Comparison of ENCODE assay signal across 1 cellular context in the genomic region with DNA sequence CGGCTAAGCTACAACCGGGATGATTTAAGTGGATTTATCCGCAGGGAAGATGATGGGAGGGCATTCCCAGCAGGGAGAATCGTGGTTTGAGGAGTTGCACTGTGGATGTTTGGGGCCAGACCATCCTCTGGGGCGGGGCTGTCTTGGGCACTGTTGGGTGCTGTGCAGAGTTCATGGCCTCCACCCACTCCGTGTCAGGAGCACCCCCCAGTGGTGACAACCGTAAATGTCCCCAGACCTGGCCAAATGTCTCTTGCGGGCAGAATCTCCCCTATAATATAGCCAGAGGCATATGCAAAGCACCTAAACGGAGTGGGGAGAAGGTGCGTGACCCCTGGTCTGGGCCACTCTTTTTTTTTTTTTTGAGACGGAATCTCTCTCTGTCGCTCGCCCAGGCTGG.
A peak's percentile ranks its signal among the peaks of the same experiment; 100 is the strongest.
TF ChIP-seq lines count a peak whose summit lies in the region.

No MANE protein-coding gene starts in this region.

TF ChIP-seq in HepG2, 621 proteins besides CTCF, POLR2A, EP300 and RAD21 (continued from another document and continues in another):
- TF ChIP-seq, protein P1, sequence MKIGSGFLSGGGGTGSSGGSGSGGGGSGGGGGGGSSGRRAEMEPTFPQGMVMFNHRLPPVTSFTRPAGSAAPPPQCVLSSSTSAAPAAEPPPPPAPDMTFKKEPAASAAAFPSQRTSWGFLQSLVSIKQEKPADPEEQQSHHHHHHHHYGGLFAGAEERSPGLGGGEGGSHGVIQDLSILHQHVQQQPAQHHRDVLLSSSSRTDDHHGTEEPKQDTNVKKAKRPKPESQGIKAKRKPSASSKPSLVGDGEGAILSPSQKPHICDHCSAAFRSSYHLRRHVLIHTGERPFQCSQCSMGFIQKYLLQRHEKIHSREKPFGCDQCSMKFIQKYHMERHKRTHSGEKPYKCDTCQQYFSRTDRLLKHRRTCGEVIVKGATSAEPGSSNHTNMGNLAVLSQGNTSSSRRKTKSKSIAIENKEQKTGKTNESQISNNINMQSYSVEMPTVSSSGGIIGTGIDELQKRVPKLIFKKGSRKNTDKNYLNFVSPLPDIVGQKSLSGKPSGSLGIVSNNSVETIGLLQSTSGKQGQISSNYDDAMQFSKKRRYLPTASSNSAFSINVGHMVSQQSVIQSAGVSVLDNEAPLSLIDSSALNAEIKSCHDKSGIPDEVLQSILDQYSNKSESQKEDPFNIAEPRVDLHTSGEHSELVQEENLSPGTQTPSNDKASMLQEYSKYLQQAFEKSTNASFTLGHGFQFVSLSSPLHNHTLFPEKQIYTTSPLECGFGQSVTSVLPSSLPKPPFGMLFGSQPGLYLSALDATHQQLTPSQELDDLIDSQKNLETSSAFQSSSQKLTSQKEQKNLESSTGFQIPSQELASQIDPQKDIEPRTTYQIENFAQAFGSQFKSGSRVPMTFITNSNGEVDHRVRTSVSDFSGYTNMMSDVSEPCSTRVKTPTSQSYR (CRISPR knock-in tag; IDR thresholded peaks at IDR 0.05; ENCODE audit: borderline replicate concordance): no peak
- peak; percentile 56; the same call in 1 of the 2 replicates for TF ChIP-seq SP5 (CRISPR knock-in tag; IDR thresholded peaks at IDR 0.05; ENCODE audit: borderline replicate concordance, low read depth)
- 0 out of 2 replicates have a peak, but pooled peaks have one; percentile 14 for TF ChIP-seq SAP130 (CRISPR knock-in tag; IDR thresholded peaks at IDR 0.05; ENCODE audit: low read depth)
- TF ChIP-seq, protein P2, sequence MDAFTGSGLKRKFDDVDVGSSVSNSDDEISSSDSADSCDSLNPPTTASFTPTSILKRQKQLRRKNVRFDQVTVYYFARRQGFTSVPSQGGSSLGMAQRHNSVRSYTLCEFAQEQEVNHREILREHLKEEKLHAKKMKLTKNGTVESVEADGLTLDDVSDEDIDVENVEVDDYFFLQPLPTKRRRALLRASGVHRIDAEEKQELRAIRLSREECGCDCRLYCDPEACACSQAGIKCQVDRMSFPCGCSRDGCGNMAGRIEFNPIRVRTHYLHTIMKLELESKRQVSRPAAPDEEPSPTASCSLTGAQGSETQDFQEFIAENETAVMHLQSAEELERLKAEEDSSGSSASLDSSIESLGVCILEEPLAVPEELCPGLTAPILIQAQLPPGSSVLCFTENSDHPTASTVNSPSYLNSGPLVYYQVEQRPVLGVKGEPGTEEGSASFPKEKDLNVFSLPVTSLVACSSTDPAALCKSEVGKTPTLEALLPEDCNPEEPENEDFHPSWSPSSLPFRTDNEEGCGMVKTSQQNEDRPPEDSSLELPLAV (CRISPR knock-in tag; conservative IDR thresholded peaks at IDR 0.05; ENCODE audit: low read depth): no peak
- TF ChIP-seq YY1 (IDR thresholded peaks at IDR 0.05; ENCODE audit: insufficient read depth, insufficient replicate concordance, low read depth, low read length): peak; percentile 14
- TF ChIP-seq, protein P3, sequence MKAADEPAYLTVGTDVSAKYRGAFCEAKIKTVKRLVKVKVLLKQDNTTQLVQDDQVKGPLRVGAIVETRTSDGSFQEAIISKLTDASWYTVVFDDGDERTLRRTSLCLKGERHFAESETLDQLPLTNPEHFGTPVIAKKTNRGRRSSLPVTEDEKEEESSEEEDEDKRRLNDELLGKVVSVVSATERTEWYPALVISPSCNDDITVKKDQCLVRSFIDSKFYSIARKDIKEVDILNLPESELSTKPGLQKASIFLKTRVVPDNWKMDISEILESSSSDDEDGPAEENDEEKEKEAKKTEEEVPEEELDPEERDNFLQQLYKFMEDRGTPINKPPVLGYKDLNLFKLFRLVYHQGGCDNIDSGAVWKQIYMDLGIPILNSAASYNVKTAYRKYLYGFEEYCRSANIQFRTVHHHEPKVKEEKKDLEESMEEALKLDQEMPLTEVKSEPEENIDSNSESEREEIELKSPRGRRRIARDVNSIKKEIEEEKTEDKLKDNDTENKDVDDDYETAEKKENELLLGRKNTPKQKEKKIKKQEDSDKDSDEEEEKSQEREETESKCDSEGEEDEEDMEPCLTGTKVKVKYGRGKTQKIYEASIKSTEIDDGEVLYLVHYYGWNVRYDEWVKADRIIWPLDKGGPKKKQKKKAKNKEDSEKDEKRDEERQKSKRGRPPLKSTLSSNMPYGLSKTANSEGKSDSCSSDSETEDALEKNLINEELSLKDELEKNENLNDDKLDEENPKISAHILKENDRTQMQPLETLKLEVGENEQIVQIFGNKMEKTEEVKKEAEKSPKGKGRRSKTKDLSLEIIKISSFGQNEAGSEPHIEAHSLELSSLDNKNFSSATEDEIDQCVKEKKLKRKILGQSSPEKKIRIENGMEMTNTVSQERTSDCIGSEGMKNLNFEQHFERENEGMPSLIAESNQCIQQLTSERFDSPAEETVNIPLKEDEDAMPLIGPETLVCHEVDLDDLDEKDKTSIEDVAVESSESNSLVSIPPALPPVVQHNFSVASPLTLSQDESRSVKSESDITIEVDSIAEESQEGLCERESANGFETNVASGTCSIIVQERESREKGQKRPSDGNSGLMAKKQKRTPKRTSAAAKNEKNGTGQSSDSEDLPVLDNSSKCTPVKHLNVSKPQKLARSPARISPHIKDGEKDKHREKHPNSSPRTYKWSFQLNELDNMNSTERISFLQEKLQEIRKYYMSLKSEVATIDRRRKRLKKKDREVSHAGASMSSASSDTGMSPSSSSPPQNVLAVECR (CRISPR knock-in tag; IDR thresholded peaks at IDR 0.05; ENCODE audit: borderline replicate concordance): no peak
- TF ChIP-seq, protein P4, sequence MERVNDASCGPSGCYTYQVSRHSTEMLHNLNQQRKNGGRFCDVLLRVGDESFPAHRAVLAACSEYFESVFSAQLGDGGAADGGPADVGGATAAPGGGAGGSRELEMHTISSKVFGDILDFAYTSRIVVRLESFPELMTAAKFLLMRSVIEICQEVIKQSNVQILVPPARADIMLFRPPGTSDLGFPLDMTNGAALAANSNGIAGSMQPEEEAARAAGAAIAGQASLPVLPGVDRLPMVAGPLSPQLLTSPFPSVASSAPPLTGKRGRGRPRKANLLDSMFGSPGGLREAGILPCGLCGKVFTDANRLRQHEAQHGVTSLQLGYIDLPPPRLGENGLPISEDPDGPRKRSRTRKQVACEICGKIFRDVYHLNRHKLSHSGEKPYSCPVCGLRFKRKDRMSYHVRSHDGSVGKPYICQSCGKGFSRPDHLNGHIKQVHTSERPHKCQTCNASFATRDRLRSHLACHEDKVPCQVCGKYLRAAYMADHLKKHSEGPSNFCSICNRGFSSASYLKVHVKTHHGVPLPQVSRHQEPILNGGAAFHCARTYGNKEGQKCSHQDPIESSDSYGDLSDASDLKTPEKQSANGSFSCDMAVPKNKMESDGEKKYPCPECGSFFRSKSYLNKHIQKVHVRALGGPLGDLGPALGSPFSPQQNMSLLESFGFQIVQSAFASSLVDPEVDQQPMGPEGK (CRISPR knock-in tag; IDR thresholded peaks at IDR 0.05): peak; percentile 59; the same call in 1 of the 2 replicates
- TF ChIP-seq, protein P5, sequence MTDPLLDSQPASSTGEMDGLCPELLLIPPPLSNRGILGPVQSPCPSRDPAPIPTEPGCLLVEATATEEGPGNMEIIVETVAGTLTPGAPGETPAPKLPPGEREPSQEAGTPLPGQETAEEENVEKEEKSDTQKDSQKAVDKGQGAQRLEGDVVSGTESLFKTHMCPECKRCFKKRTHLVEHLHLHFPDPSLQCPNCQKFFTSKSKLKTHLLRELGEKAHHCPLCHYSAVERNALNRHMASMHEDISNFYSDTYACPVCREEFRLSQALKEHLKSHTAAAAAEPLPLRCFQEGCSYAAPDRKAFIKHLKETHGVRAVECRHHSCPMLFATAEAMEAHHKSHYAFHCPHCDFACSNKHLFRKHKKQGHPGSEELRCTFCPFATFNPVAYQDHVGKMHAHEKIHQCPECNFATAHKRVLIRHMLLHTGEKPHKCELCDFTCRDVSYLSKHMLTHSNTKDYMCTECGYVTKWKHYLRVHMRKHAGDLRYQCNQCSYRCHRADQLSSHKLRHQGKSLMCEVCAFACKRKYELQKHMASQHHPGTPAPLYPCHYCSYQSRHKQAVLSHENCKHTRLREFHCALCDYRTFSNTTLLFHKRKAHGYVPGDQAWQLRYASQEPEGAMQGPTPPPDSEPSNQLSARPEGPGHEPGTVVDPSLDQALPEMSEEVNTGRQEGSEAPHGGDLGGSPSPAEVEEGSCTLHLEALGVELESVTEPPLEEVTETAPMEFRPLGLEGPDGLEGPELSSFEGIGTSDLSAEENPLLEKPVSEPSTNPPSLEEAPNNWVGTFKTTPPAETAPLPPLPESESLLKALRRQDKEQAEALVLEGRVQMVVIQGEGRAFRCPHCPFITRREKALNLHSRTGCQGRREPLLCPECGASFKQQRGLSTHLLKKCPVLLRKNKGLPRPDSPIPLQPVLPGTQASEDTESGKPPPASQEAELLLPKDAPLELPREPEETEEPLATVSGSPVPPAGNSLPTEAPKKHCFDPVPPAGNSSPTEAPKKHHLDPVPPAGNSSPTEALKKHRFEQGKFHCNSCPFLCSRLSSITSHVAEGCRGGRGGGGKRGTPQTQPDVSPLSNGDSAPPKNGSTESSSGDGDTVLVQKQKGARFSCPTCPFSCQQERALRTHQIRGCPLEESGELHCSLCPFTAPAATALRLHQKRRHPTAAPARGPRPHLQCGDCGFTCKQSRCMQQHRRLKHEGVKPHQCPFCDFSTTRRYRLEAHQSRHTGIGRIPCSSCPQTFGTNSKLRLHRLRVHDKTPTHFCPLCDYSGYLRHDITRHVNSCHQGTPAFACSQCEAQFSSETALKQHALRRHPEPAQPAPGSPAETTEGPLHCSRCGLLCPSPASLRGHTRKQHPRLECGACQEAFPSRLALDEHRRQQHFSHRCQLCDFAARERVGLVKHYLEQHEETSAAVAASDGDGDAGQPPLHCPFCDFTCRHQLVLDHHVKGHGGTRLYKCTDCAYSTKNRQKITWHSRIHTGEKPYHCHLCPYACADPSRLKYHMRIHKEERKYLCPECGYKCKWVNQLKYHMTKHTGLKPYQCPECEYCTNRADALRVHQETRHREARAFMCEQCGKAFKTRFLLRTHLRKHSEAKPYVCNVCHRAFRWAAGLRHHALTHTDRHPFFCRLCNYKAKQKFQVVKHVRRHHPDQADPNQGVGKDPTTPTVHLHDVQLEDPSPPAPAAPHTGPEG (CRISPR knock-in tag; IDR thresholded peaks at IDR 0.05): no peak
- 0 out of 2 replicates have a peak, but pooled peaks have one; percentile 32 for TF ChIP-seq THAP11 (CRISPR knock-in tag; IDR thresholded peaks at IDR 0.05)
- TF ChIP-seq RARA (CRISPR knock-in tag; IDR thresholded peaks at IDR 0.05): 0 out of 2 replicates have a peak, but pooled peaks have one; percentile 32
- 0 out of 2 replicates have a peak, but pooled peaks have one; percentile 14 for TF ChIP-seq BHLHE40 (IDR thresholded peaks at IDR 0.05; ENCODE audit: low read length)
- TF ChIP-seq HES4 (CRISPR knock-in tag; IDR thresholded peaks at IDR 0.05; ENCODE audit: borderline replicate concordance): no peak
- peak; percentile 88 for TF ChIP-seq STAG1 (CRISPR knock-in tag; IDR thresholded peaks at IDR 0.05)
- no peak for TF ChIP-seq GZF1 (CRISPR knock-in tag; IDR thresholded peaks at IDR 0.05)
- TF ChIP-seq HNF4A (CRISPR knock-in tag; IDR thresholded peaks at IDR 0.05): peak; percentile 56; the same call in 1 of the 2 replicates
- no peak for TF ChIP-seq ZNF772 (CRISPR knock-in tag; IDR thresholded peaks at IDR 0.05)
- TF ChIP-seq SOX6 (IDR thresholded peaks at IDR 0.05): no peak
- peak; percentile 24; the same call in 1 of the 2 replicates for TF ChIP-seq SOX6 (CRISPR knock-in tag; IDR thresholded peaks at IDR 0.05)
- no peak for TF ChIP-seq SRSF1 (optimal IDR thresholded peaks at IDR 0.05; ENCODE audit: low read depth, low read length)
- TF ChIP-seq, protein P6, sequence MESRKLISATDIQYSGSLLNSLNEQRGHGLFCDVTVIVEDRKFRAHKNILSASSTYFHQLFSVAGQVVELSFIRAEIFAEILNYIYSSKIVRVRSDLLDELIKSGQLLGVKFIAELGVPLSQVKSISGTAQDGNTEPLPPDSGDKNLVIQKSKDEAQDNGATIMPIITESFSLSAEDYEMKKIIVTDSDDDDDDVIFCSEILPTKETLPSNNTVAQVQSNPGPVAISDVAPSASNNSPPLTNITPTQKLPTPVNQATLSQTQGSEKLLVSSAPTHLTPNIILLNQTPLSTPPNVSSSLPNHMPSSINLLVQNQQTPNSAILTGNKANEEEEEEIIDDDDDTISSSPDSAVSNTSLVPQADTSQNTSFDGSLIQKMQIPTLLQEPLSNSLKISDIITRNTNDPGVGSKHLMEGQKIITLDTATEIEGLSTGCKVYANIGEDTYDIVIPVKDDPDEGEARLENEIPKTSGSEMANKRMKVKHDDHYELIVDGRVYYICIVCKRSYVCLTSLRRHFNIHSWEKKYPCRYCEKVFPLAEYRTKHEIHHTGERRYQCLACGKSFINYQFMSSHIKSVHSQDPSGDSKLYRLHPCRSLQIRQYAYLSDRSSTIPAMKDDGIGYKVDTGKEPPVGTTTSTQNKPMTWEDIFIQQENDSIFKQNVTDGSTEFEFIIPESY (CRISPR knock-in tag; IDR thresholded peaks at IDR 0.05): peak; percentile 67
- TF ChIP-seq, protein P7, sequence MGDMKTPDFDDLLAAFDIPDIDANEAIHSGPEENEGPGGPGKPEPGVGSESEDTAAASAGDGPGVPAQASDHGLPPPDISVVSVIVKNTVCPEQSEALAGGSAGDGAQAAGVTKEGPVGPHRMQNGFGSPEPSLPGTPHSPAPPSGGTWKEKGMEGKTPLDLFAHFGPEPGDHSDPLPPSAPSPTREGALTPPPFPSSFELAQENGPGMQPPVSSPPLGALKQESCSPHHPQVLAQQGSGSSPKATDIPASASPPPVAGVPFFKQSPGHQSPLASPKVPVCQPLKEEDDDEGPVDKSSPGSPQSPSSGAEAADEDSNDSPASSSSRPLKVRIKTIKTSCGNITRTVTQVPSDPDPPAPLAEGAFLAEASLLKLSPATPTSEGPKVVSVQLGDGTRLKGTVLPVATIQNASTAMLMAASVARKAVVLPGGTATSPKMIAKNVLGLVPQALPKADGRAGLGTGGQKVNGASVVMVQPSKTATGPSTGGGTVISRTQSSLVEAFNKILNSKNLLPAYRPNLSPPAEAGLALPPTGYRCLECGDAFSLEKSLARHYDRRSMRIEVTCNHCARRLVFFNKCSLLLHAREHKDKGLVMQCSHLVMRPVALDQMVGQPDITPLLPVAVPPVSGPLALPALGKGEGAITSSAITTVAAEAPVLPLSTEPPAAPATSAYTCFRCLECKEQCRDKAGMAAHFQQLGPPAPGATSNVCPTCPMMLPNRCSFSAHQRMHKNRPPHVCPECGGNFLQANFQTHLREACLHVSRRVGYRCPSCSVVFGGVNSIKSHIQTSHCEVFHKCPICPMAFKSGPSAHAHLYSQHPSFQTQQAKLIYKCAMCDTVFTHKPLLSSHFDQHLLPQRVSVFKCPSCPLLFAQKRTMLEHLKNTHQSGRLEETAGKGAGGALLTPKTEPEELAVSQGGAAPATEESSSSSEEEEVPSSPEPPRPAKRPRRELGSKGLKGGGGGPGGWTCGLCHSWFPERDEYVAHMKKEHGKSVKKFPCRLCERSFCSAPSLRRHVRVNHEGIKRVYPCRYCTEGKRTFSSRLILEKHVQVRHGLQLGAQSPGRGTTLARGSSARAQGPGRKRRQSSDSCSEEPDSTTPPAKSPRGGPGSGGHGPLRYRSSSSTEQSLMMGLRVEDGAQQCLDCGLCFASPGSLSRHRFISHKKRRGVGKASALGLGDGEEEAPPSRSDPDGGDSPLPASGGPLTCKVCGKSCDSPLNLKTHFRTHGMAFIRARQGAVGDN (CRISPR knock-in tag; IDR thresholded peaks at IDR 0.05): peak; percentile 28; the same call in 1 of the 2 replicates
- TF ChIP-seq SMC3 (IDR thresholded peaks at IDR 0.05; ENCODE audit: low read length): peak; percentile 74
